ENCODE assay signal across 8 cellular contexts in genomic region chr17:81991684-81992513, GRCh38. TPM values are rescaled to one million over a fixed set of nuclear protein-coding genes. Genes with fewer than 3 reads are reported as not detected.
A peak's percentile ranks its signal among the peaks of the same experiment; 100 is the strongest.
DNase-seq lines count a peak whose midpoint lies in the region; ATAC-seq and TF ChIP-seq lines count a peak whose summit lies in the region.

No MANE protein-coding gene starts in this region.

- no peaks in the 10 kb centered on the region for H3K36me3 ChIP-seq in brain microvascular endothelial cell (replicated peaks)

- DNase-seq in LHCN-M2 (ENCODE audit: low read depth) (peak; percentile 78), brain microvascular endothelial cell (peak; percentile 22), inferior parietal cortex (ENCODE audit: extremely low spot score) (peak; percentile 17), stromal cell of bone marrow (ENCODE audit: low read depth) (peak; percentile 29), amniotic stem cell (lab: John Stamatoyannopoulos, UW) (no peak)
- DNase-seq in activated CD4-positive, alpha-beta T cell treated with anti-CD3 and anti-CD28 coated beads for 4 hours = no peak

- no peak overlapping the region for H3K4me3 ChIP-seq in brain microvascular endothelial cell (ENCODE audit: low read depth, low read length)

- ATAC-seq in GM19397 (IDR thresholded peaks at IDR 0.05; ENCODE audit: unreplicated experiment) (no peak), GM19035 (IDR thresholded peaks at IDR 0.05; ENCODE audit: unreplicated experiment) (no peak)

- in situ Hi-C loops in brain microvascular endothelial cell (cut with HindIII; ENCODE audit: low pct_ligation_motif_present, low sequenced_read_pairs) = no loop called here

- no peak overlapping the region for H3K27ac ChIP-seq in brain microvascular endothelial cell

- TF ChIP-seq CTCF in brain microvascular endothelial cell (IDR thresholded peaks at IDR 0.05; ENCODE audit: low read depth, low read length, missing control alignments) = no peak

- no peaks in the 10 kb centered on the region for H3K27me3 ChIP-seq in brain microvascular endothelial cell (replicated peaks)

RNA-seq across cellular contexts. Expression of gene ASPSCR1, which starts 14.5 kb away (rescaled TPM):
- total RNA-seq in LHCN-M2 (2014; rRNA removed) = 25.9 and 30.3 TPM in 2 replicates
- 28.0 TPM for polyA plus RNA-seq in LHCN-M2 (2012)

RNA-seq across cellular contexts. Expression of gene CENPX, which starts 30.8 kb away (rescaled TPM):
- total RNA-seq in LHCN-M2 (2014; rRNA removed) = 142 and 155 TPM in 2 replicates
- polyA plus RNA-seq in LHCN-M2 (2012) = 118 TPM

RNA-seq across cellular contexts. Expression of gene NOTUM, which starts 30.9 kb away (rescaled TPM):
- total RNA-seq in LHCN-M2 (2014; rRNA removed) = 0.75 and 0.90 TPM in 2 replicates
- polyA plus RNA-seq in LHCN-M2 (2012) = 0.60 TPM

RNA-seq across cellular contexts. Expression of gene LRRC45, which starts 31.2 kb away (rescaled TPM):
- 26.1 and 28.5 TPM in 2 replicates for total RNA-seq in LHCN-M2 (2014; rRNA removed)
- 4.9 TPM for polyA plus RNA-seq in LHCN-M2 (2012)

RNA-seq across cellular contexts. Expression of gene RAC3, which starts 39.6 kb away (rescaled TPM):
- total RNA-seq in LHCN-M2 (2014; rRNA removed) = 18.1 and 28.7 TPM in 2 replicates
- polyA plus RNA-seq in LHCN-M2 (2012) = 16.5 TPM

Comparison
In these comparisons a context has a peak if more than half of its experiments do, and no peak if none do; other contexts are left out.
1. DNase-seq: peak in LHCN-M2 (single experiment), brain microvascular endothelial cell (single experiment), inferior parietal cortex (single experiment) and stromal cell of bone marrow (single experiment); none in activated CD4-positive, alpha-beta T cell treated with anti-CD3 and anti-CD28 coated beads for 4 hours (0 of 2) and amniotic stem cell (single experiment).